ENCODE assay signal across 1 cellular context in the genomic region with DNA sequence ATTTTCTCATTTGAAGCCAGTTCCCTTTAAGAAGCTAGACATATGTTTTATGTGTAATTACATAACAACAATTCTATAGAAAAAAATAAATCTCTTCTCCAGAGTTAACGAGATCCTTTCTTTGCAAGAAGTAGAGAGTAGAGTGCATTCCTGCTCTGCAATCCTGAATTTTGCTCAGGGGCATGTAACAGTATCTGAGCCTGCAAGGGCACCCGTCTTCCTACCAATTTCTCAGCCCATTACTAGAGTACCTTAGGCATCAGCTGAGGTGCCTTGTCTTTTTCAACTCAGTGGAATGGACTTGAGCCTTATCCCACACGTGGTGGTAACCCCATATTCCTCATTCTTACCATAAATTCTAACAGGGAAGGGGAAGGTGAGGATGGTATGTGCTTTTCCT.
TF ChIP-seq lines count a peak whose summit lies in the region.

No MANE protein-coding gene starts in this region.

TF ChIP-seq in GM23338, 12 proteins besides CTCF, POLR2A, EP300 and RAD21 (continued from another document):
- TF ChIP-seq EZH2 (IDR thresholded peaks at IDR 0.05; ENCODE audit: low read depth, unreplicated experiment) (no peak), ZNF331 (CRISPR knock-in tag; IDR thresholded peaks at IDR 0.05; ENCODE audit: low read depth) (no peak), JUNB (IDR thresholded peaks at IDR 0.05; ENCODE audit: unreplicated experiment) (no peak), EZH2phosphoT487 (IDR thresholded peaks at IDR 0.05; ENCODE audit: unreplicated experiment) (no peak), NANOG (IDR thresholded peaks at IDR 0.05; ENCODE audit: borderline replicate concordance) (no peak), CREB1 (CRISPR knock-in tag; IDR thresholded peaks at IDR 0.05; ENCODE audit: low read depth) (no peak)
- TF ChIP-seq, protein P1, sequence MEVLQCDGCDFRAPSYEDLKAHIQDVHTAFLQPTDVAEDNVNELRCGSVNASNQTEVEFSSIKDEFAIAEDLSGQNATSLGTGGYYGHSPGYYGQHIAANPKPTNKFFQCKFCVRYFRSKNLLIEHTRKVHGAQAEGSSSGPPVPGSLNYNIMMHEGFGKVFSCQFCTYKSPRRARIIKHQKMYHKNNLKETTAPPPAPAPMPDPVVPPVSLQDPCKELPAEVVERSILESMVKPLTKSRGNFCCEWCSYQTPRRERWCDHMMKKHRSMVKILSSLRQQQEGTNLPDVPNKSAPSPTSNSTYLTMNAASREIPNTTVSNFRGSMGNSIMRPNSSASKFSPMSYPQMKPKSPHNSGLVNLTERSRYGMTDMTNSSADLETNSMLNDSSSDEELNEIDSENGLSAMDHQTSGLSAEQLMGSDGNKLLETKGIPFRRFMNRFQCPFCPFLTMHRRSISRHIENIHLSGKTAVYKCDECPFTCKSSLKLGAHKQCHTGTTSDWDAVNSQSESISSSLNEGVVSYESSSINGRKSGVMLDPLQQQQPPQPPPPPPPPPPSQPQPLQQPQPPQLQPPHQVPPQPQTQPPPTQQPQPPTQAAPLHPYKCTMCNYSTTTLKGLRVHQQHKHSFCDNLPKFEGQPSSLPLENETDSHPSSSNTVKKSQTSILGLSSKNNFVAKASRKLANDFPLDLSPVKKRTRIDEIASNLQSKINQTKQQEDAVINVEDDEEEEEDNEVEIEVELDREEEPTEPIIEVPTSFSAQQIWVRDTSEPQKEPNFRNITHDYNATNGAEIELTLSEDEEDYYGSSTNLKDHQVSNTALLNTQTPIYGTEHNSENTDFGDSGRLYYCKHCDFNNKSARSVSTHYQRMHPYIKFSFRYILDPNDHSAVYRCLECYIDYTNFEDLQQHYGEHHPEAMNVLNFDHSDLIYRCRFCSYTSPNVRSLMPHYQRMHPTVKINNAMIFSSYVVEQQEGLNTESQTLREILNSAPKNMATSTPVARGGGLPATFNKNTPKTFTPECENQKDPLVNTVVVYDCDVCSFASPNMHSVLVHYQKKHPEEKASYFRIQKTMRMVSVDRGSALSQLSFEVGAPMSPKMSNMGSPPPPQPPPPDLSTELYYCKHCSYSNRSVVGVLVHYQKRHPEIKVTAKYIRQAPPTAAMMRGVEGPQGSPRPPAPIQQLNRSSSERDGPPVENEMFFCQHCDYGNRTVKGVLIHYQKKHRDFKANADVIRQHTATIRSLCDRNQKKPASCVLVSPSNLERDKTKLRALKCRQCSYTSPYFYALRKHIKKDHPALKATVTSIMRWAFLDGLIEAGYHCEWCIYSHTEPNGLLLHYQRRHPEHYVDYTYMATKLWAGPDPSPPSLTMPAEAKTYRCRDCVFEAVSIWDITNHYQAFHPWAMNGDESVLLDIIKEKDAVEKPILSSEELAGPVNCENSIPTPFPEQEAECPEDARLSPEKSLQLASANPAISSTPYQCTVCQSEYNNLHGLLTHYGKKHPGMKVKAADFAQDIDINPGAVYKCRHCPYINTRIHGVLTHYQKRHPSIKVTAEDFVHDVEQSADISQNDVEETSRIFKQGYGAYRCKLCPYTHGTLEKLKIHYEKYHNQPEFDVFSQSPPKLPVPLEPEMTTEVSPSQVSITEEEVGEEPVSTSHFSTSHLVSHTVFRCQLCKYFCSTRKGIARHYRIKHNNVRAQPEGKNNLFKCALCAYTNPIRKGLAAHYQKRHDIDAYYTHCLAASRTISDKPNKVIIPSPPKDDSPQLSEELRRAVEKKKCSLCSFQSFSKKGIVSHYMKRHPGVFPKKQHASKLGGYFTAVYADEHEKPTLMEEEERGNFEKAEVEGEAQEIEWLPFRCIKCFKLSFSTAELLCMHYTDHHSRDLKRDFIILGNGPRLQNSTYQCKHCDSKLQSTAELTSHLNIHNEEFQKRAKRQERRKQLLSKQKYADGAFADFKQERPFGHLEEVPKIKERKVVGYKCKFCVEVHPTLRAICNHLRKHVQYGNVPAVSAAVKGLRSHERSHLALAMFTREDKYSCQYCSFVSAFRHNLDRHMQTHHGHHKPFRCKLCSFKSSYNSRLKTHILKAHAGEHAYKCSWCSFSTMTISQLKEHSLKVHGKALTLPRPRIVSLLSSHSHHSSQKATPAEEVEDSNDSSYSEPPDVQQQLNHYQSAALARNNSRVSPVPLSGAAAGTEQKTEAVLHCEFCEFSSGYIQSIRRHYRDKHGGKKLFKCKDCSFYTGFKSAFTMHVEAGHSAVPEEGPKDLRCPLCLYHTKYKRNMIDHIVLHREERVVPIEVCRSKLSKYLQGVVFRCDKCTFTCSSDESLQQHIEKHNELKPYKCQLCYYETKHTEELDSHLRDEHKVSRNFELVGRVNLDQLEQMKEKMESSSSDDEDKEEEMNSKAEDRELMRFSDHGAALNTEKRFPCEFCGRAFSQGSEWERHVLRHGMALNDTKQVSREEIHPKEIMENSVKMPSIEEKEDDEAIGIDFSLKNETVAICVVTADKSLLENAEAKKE (CRISPR knock-in tag; IDR thresholded peaks at IDR 0.05), result no peak
TF ChIP-seq in GM23338: peak in this region for 0.
